In genomic region chr9:120913673-120914266, GRCh38 we compare ENCODE assay signal across 13 cellular contexts. TPM values are rescaled to one million over a fixed set of nuclear protein-coding genes. Genes with fewer than 3 reads are reported as not detected.
DNase-seq lines count a peak whose midpoint lies in the region; TF ChIP-seq lines count a peak whose summit lies in the region.
"Had no signal": no experiment of that assay in that cellular context is flagged by ENCODE, and none has a peak within 500 bp of the region (broad histone marks: within the 10 kb centered on the region; RNA-seq: fewer than 3 reads in every experiment).

No MANE protein-coding gene starts in this region.

- peaks cover 92% of the 10 kb centered on the region for H3K36me3 Mint-ChIP-seq in activated CD4-positive, alpha-beta memory T cell treated with anti-CD3 and anti-CD28 coated beads, Interleukin-2, amount 10 ng/mL, durations not matched to agents 7 days and 5 days (ENCODE audit: low read depth)
- peaks cover 5% of the 10 kb centered on the region for H3K36me3 Mint-ChIP-seq in progenitor cell of endocrine pancreas (ENCODE audit: insufficient read depth)

- POLR2A ChIA-PET in HEK293 (lab: Yijun Ruan, JAX) = interaction anchor here (2.1 kb wide), 1 partner anchor 121 kb away, joined by 5 read pairs; the partner anchor contains the start of gene FBXW2
- POLR2A ChIA-PET in activated CD4-positive, alpha-beta memory T cell treated with anti-CD3 and anti-CD28 coated beads, Interleukin-2, amount 10 ng/mL, durations not matched to agents 7 days and 5 days (lab: Charles Lee) = interaction anchor here (1.4 to 35.8 kb wide), 5 partner anchors 10 to 41 kb away, joined by 5 to 1205 read pairs (median 36); partner anchors contain the start of gene TRAF1

- no peak overlapping the region for H3K4me3 Mint-ChIP-seq in activated CD4-positive, alpha-beta memory T cell treated with anti-CD3 and anti-CD28 coated beads, Interleukin-2, amount 10 ng/mL, durations not matched to agents 7 days and 5 days
- no peak overlapping the region for H3K4me3 Mint-ChIP-seq in progenitor cell of endocrine pancreas (ENCODE audit: low read depth)
- H3K4me3 Mint-ChIP-seq: B cell had no signal

- in situ Hi-C loops in ACHN (cut with HindIII; ENCODE audit: low pct_ligation_motif_present, low pct_unique_long_range_greater_than_20kb, low sequenced_read_pairs) = no loop called here

- H3K9me3 ChIP-seq in HEK293 (ENCODE audit: control insufficient read depth, insufficient read depth, low read depth, low read length) = no peaks in the 10 kb centered on the region
- H3K9me3 ChIP-seq: SJSA1 had no signal

- no peak for TF ChIP-seq CTCF in HEK293 (tag by site-specific recombination; IDR thresholded peaks at IDR 0.05)
- TF ChIP-seq CTCF in progenitor cell of endocrine pancreas (IDR thresholded peaks at IDR 0.05; ENCODE audit: unreplicated experiment) = no peak

- peaks cover 85% of the 10 kb centered on the region for H3K4me1 Mint-ChIP-seq in activated CD4-positive, alpha-beta memory T cell treated with anti-CD3 and anti-CD28 coated beads, Interleukin-2, amount 10 ng/mL, durations not matched to agents 7 days and 5 days
- no peaks in the 10 kb centered on the region for H3K4me1 Mint-ChIP-seq in progenitor cell of endocrine pancreas (ENCODE audit: low read depth)

- no peaks in the 10 kb centered on the region for H3K27me3 Mint-ChIP-seq in activated CD4-positive, alpha-beta memory T cell treated with anti-CD3 and anti-CD28 coated beads, Interleukin-2, amount 10 ng/mL, durations not matched to agents 7 days and 5 days
- no peaks in the 10 kb centered on the region for H3K27me3 Mint-ChIP-seq in progenitor cell of endocrine pancreas
- H3K27me3 Mint-ChIP-seq: B cell had no signal

- peak overlapping the region; percentile 45 for H3K27ac Mint-ChIP-seq in activated CD4-positive, alpha-beta memory T cell treated with anti-CD3 and anti-CD28 coated beads, Interleukin-2, amount 10 ng/mL, durations not matched to agents 7 days and 5 days
- no peak overlapping the region for H3K27ac Mint-ChIP-seq in progenitor cell of endocrine pancreas
- H3K27ac Mint-ChIP-seq: B cell had no signal

- CTCF ChIA-PET in HEK293 (lab: Yijun Ruan, JAX) = interaction anchor here (0.9 kb wide), 1 partner anchor 962 kb away, joined by 3 read pairs; no protein-coding TSS in a partner anchor
- CTCF ChIA-PET in activated CD4-positive, alpha-beta memory T cell treated with anti-CD3 and anti-CD28 coated beads, Interleukin-2, amount 10 ng/mL, durations not matched to agents 7 days and 5 days (lab: Charles Lee) = interaction anchor here (1.4 to 2.7 kb wide), 2 partner anchors 11 to 18 kb away, joined by 3 to 8 read pairs; no protein-coding TSS in a partner anchor

- peaks cover 4% of the 10 kb centered on the region for H3K9me3 Mint-ChIP-seq in activated CD4-positive, alpha-beta memory T cell treated with anti-CD3 and anti-CD28 coated beads, Interleukin-2, amount 10 ng/mL, durations not matched to agents 7 days and 5 days
- H3K9me3 Mint-ChIP-seq in progenitor cell of endocrine pancreas (ENCODE audit: low read depth) = no peaks in the 10 kb centered on the region

- DNase-seq in ACHN = peak; percentile 18
- DNase-seq in activated CD4-positive, alpha-beta memory T cell treated with anti-CD3 and anti-CD28 coated beads, Interleukin-2, amount 10 ng/mL, durations not matched to agents 7 days and 5 days = no peak
- DNase-seq in globus pallidus (ENCODE audit: low spot score) = peak; percentile 48
- no peak for DNase-seq in progenitor cell of endocrine pancreas (ENCODE audit: low spot score, unreplicated experiment)
- DNase-seq in NCI-H510A (lab: John Stamatoyannopoulos, UW) = no peak
- no peak for DNase-seq in NCI-H2196 treated with DMSO at 0.1 percent for 48 hours (lab: John Stamatoyannopoulos, UW; ENCODE audit: unreplicated experiment)
- DNase-seq in hepatic stellate cell (ENCODE audit: low spot score) = no peak
- DNase-seq: NCI-H1417, NCI-H526 had no signal

- H3K36me3 ChIP-seq in HEK293 (ENCODE audit: control insufficient read depth in 2 of 2, insufficient read depth in 1 of 2, low read length in 2 of 2) = no peaks in the 10 kb centered on the region
- H3K36me3 ChIP-seq: SJSA1 had no signal

- no peak overlapping the region for H3K27ac ChIP-seq in HEK293 (ENCODE audit: extremely low read depth, low read depth, low read length)
- H3K27ac ChIP-seq: heart left ventricle, SJSA1 had no signal

- H3K4me3 ChIP-seq in HEK293 (ENCODE audit: low read depth, low read length) = no peak overlapping the region
- H3K4me3 ChIP-seq: heart left ventricle, SJSA1 had no signal

- no peaks in the 10 kb centered on the region for H3K4me1 ChIP-seq in HEK293 (ENCODE audit: control insufficient read depth, insufficient read depth, low read length)

TF ChIP-seq in HEK293, 187 proteins besides CTCF, POLR2A, EP300 and RAD21:
- no peak for TF ChIP-seq ZNF280C (tag by site-specific recombination; IDR thresholded peaks at IDR 0.05)
- TF ChIP-seq REST (tag by site-specific recombination; IDR thresholded peaks at IDR 0.05) = peak; percentile 97

RNA-seq across cellular contexts. Expression of gene TRAF1, which starts 12.8 kb away (rescaled TPM):
- 10 to 100 TPM; 73.6 to 74.3 TPM for total RNA-seq in activated CD4-positive, alpha-beta memory T cell treated with anti-CD3 and anti-CD28 coated beads, Interleukin-2, amount 10 ng/mL, durations not matched to agents 7 days and 5 days
- total RNA-seq in progenitor cell of endocrine pancreas = 6.7 TPM in 2 replicates

RNA-seq across cellular contexts. Expression of gene PHF19, which starts 36.8 kb away (rescaled TPM):
- total RNA-seq in activated CD4-positive, alpha-beta memory T cell treated with anti-CD3 and anti-CD28 coated beads, Interleukin-2, amount 10 ng/mL, durations not matched to agents 7 days and 5 days = 100 to 1,000 TPM; 229 TPM
- total RNA-seq in progenitor cell of endocrine pancreas = 27.2 and 28.4 TPM in 2 replicates

Comparison
In these comparisons a context has a peak if more than half of its experiments do, and no peak if none do; other contexts are left out.
1. DNase-seq: peak in ACHN (single experiment) and globus pallidus (single experiment); none in activated CD4-positive, alpha-beta memory T cell treated with anti-CD3 and anti-CD28 coated beads, Interleukin-2, amount 10 ng/mL, durations not matched to agents 7 days and 5 days (single experiment), progenitor cell of endocrine pancreas (single experiment), NCI-H510A (single experiment), NCI-H2196 treated with DMSO at 0.1 percent for 48 hours (single experiment) and hepatic stellate cell (single experiment).